In the genomic region with DNA sequence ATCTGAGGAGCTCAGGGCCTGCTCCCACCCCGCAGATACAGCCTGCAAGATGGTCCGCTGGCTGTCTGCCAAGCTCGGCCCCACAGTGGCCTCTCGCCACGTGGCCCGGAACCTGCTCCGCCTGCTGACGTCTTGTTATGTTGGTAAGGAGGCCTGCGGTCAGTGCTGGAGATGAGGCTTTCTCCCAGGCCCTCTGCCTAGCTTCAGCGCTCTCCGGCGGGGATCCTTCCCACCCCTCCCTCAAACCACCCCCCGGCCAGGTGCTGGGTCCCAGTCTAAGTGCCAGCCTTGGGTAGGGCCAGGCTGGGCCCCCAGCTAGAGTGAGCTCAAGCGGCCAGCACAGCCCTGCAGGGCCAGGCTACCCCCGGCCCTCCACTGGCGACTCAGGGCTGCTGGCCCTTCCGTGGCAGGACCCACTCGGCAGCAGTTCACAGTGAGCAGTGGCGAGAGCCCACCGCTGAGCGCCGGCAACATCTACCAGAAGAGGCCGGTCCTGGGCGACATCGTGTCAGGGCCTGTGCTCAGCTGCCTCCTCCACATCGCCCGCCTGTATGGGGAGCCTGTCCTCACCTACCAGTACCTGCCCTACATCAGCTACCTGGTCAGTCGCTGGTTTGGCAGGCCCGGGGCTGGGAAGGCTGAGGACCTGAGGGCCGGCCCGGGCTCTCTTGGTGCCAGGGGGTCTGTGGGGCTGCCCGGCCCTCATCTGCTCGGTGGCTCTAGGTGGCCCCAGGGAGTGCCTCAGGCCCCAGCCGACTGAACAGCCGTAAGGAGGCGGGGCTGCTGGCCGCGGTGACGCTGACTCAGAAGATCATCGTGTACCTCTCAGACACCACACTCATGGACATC, we compare ENCODE assay signal across 1 cellular context.
TF ChIP-seq lines count a peak whose summit lies in the region.

No MANE protein-coding gene starts in this region.

TF ChIP-seq in IMR-90, 13 proteins besides CTCF, POLR2A, EP300 and RAD21:
- TF ChIP-seq, protein P1, sequence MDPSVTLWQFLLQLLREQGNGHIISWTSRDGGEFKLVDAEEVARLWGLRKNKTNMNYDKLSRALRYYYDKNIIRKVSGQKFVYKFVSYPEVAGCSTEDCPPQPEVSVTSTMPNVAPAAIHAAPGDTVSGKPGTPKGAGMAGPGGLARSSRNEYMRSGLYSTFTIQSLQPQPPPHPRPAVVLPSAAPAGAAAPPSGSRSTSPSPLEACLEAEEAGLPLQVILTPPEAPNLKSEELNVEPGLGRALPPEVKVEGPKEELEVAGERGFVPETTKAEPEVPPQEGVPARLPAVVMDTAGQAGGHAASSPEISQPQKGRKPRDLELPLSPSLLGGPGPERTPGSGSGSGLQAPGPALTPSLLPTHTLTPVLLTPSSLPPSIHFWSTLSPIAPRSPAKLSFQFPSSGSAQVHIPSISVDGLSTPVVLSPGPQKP (IDR thresholded peaks at IDR 0.05; ENCODE audit: borderline replicate concordance, low read depth, low read length): no peak
- TF ChIP-seq, protein P2, sequence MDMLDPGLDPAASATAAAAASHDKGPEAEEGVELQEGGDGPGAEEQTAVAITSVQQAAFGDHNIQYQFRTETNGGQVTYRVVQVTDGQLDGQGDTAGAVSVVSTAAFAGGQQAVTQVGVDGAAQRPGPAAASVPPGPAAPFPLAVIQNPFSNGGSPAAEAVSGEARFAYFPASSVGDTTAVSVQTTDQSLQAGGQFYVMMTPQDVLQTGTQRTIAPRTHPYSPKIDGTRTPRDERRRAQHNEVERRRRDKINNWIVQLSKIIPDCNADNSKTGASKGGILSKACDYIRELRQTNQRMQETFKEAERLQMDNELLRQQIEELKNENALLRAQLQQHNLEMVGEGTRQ (IDR thresholded peaks at IDR 0.05; ENCODE audit: low read depth, low read length): peak; percentile 57; the same call in 1 of the 2 replicates
